In genomic region chr14:70664698-70665447, GRCh38 we compare ENCODE assay signal across 10 cellular contexts. TPM values are rescaled to one million over a fixed set of nuclear protein-coding genes. Genes with fewer than 3 reads are reported as not detected.
DNase-seq lines count a peak whose midpoint lies in the region; ATAC-seq and TF ChIP-seq lines count a peak whose summit lies in the region.
"Had no signal": no experiment of that assay in that cellular context is flagged by ENCODE, and none has a peak within 500 bp of the region (broad histone marks: within the 10 kb centered on the region; RNA-seq: fewer than 3 reads in every experiment).

No MANE protein-coding gene starts in this region.

- POLR2A ChIA-PET in CD8-positive, alpha-beta T cell (lab: Charles Lee) = interaction anchor here (1.0 to 2.2 kb wide), 3 partner anchors 8 to 24 kb away, joined by 3 to 6 read pairs (median 3); no protein-coding TSS in a partner anchor

- peaks cover 75% of the 10 kb centered on the region for H3K4me1 Mint-ChIP-seq in CD8-positive, alpha-beta T cell (ENCODE audit: low read depth)

- intact Hi-C loops in CD8-positive, alpha-beta T cell (cut with DNase I, micrococcal nuclease) = no loop called here
- intact Hi-C loops in left lung (cut with DNase I) = no loop called here
- intact Hi-C loops in dorsolateral prefrontal cortex (cut with DNase I) = no loop called here

- no peaks in the 10 kb centered on the region for H3K27me3 Mint-ChIP-seq in CD8-positive, alpha-beta T cell (ENCODE audit: low read depth)

- peak overlapping the region; percentile 13 for H3K27ac ChIP-seq in CD8-positive, alpha-beta T cell (ENCODE audit: low read depth, low read length)
- H3K27ac ChIP-seq in left lung (peak overlapping the region; percentile 61 to 64), dorsolateral prefrontal cortex (no peak overlapping the region)
- H3K27ac ChIP-seq in effector memory CD4-positive, alpha-beta T cell (ENCODE audit: insufficient read depth, low read length, poor library complexity, severe bottlenecking) = no peak overlapping the region
- H3K27ac ChIP-seq: parathyroid adenoma had no signal

- no peak for TF ChIP-seq CTCF in CD8-positive, alpha-beta T cell (IDR thresholded peaks at IDR 0.05)
- TF ChIP-seq CTCF in left lung (IDR thresholded peaks at IDR 0.05) (no peak), dorsolateral prefrontal cortex (IDR thresholded peaks at IDR 0.05 in 54 of 56, conservative IDR thresholded peaks at IDR 0.05 in 2 of 56; ENCODE audit: low read depth in 1 of 56, partially characterized antibody in 56 of 56) (no peak)

- no peak overlapping the region for H3K4me3 Mint-ChIP-seq in CD8-positive, alpha-beta T cell

- H3K27ac Mint-ChIP-seq in CD8-positive, alpha-beta T cell = peak overlapping the region; percentile 90

- CTCF ChIA-PET in CD8-positive, alpha-beta T cell (lab: Charles Lee) = interaction anchor here (0.9 to 2.2 kb wide), 3 partner anchors 22 to 48 kb away, joined by 3 to 6 read pairs (median 4); no protein-coding TSS in a partner anchor

- H3K36me3 Mint-ChIP-seq in CD8-positive, alpha-beta T cell = peaks cover 37% of the 10 kb centered on the region

- H3K27me3 ChIP-seq in CD8-positive, alpha-beta T cell (ENCODE audit: insufficient read depth, low read length) = no peaks in the 10 kb centered on the region
- no peaks in the 10 kb centered on the region for H3K27me3 ChIP-seq in left lung
- H3K27me3 ChIP-seq in effector memory CD4-positive, alpha-beta T cell (replicated peaks; ENCODE audit: control insufficient read depth, insufficient read depth, low read length, poor library complexity, severe bottlenecking) = no peaks in the 10 kb centered on the region
- H3K27me3 ChIP-seq in dorsolateral prefrontal cortex = peaks cover 0 to 6% (median 0%) of the 10 kb centered on the region in 45 donors

- H3K4me1 ChIP-seq in CD8-positive, alpha-beta T cell (ENCODE audit: insufficient read depth, low read length) = peaks cover 68% of the 10 kb centered on the region
- peaks cover 0 to 5% of the 10 kb centered on the region in 2 donors for H3K4me1 ChIP-seq in left lung
- peaks cover 33% of the 10 kb centered on the region for H3K4me1 ChIP-seq in effector memory CD4-positive, alpha-beta T cell (ENCODE audit: control insufficient read depth, insufficient read depth, low read length, poor library complexity, severe bottlenecking)
- H3K4me1 ChIP-seq: parathyroid adenoma had no signal

- H3K4me3 ChIP-seq in CD8-positive, alpha-beta T cell (ENCODE audit: low read depth, low read length) = no peak overlapping the region
- H3K4me3 ChIP-seq in left lung (no peak overlapping the region), dorsolateral prefrontal cortex (no peak overlapping the region)
- H3K4me3 ChIP-seq in effector memory CD4-positive, alpha-beta T cell (ENCODE audit: insufficient read depth, low read depth, low read length, poor library complexity, severe bottlenecking) = no peak overlapping the region

- H3K36me3 ChIP-seq in CD8-positive, alpha-beta T cell (ENCODE audit: insufficient read depth, low read length) = peaks cover 4% of the 10 kb centered on the region
- no peaks in the 10 kb centered on the region for H3K36me3 ChIP-seq in left lung
- H3K36me3 ChIP-seq in effector memory CD4-positive, alpha-beta T cell (ENCODE audit: control insufficient read depth, insufficient read depth, low read length) = peaks cover 11% of the 10 kb centered on the region

- H3K9me3 ChIP-seq in CD8-positive, alpha-beta T cell (ENCODE audit: low read length) = no peaks in the 10 kb centered on the region
- H3K9me3 ChIP-seq in left lung = no peaks in the 10 kb centered on the region
- no peaks in the 10 kb centered on the region for H3K9me3 ChIP-seq in effector memory CD4-positive, alpha-beta T cell (ENCODE audit: control insufficient read depth, low read length)

- no peak for DNase-seq in CD8-positive, alpha-beta T cell
- DNase-seq in left lung (no peak), OCI-M2 (lab: John Stamatoyannopoulos, UW; ENCODE audit: unreplicated experiment) (no peak), dorsolateral prefrontal cortex (no peak), pons (ENCODE audit: low spot score) (no peak)
- no peak for DNase-seq in effector memory CD4-positive, alpha-beta T cell
- DNase-seq: foreskin melanocyte had no signal

- H3K9me3 Mint-ChIP-seq in CD8-positive, alpha-beta T cell = no peaks in the 10 kb centered on the region

- no peak for ATAC-seq in CD8-positive, alpha-beta T cell
- ATAC-seq in GM19467 (IDR thresholded peaks at IDR 0.05; ENCODE audit: unreplicated experiment) = peak; percentile 2
- peak; percentile 4 for ATAC-seq in HG03571 (IDR thresholded peaks at IDR 0.05; ENCODE audit: unreplicated experiment)
- peak; percentile 46 for ATAC-seq in left lung

RNA-seq across cellular contexts. Expression of gene TTC9, which starts 23.2 kb away (rescaled TPM):
- total RNA-seq in CD8-positive, alpha-beta T cell = 1 to 10 TPM; 5.4 TPM
- 1 to 10 TPM; 4.8 to 9.2 TPM for total RNA-seq in left lung
- total RNA-seq in dorsolateral prefrontal cortex = 10 to 100 TPM in 115 of 120 experiments, 1 to 10 TPM in 5; 5.1 to 27.8 (median 17.5) TPM

Comparison
In these comparisons a context has a peak if more than half of its experiments do, and no peak if none do; other contexts are left out.
1. H3K27ac ChIP-seq: peak in CD8-positive, alpha-beta T cell (single experiment) and left lung (2 of 2); none in effector memory CD4-positive, alpha-beta T cell (single experiment) and dorsolateral prefrontal cortex (0 of 59).